In genomic region chr7:105808703-105809590, GRCh38 we compare ENCODE assay signal across 1 cellular context.
A peak's percentile ranks its signal among the peaks of the same experiment; 100 is the strongest.
TF ChIP-seq lines count a peak whose summit lies in the region.

No MANE protein-coding gene starts in this region.

TF ChIP-seq in GM12878, 131 proteins besides CTCF, POLR2A, EP300 and RAD21 (continued from another document and continues in another):
- TF ChIP-seq RELB (IDR thresholded peaks at IDR 0.05; ENCODE audit: low read depth) (peak; percentile 100), ATF3 (IDR thresholded peaks at IDR 0.05; ENCODE audit: borderline replicate concordance, extremely low read depth, low read depth, low read length) (no peak), ZNF384 (IDR thresholded peaks at IDR 0.05; ENCODE audit: borderline replicate concordance, low read depth, low read length) (peak; percentile 44; the same call in 1 of the 2 replicates), NR2F1 (conservative IDR thresholded peaks at IDR 0.05) (peak; percentile 88), BCLAF1 (IDR thresholded peaks at IDR 0.05) (no peak), GATAD2B (conservative IDR thresholded peaks at IDR 0.05; ENCODE audit: low read depth) (peak; percentile 86), ZBTB33 (IDR thresholded peaks at IDR 0.05) (no peak), SKIL (IDR thresholded peaks at IDR 0.05; ENCODE audit: low read depth, poor library complexity, severe bottlenecking) (peak; percentile 95), CREM (IDR thresholded peaks at IDR 0.05; ENCODE audit: low read depth) (peak; percentile 96), ZBTB40 (IDR thresholded peaks at IDR 0.05; ENCODE audit: borderline replicate concordance) (no peak; the same call in 1 of the 2 replicates), NKRF (conservative IDR thresholded peaks at IDR 0.05) (peak; percentile 44; the same call in 1 of the 2 replicates), IRF3 (IDR thresholded peaks at IDR 0.05) (no peak), CEBPZ (IDR thresholded peaks at IDR 0.05; ENCODE audit: low read depth, low read length) (no peak), CUX1 (IDR thresholded peaks at IDR 0.05; ENCODE audit: insufficient replicate concordance, low read depth, low read length) (peak; percentile 86), MTA2 (IDR thresholded peaks at IDR 0.05; ENCODE audit: low read depth) (peak; percentile 98), TARDBP (IDR thresholded peaks at IDR 0.05; ENCODE audit: borderline replicate concordance) (no peak; the same call in 1 of the 2 replicates), ASH2L (IDR thresholded peaks at IDR 0.05; ENCODE audit: borderline replicate concordance, low read depth) (0 out of 2 replicates have a peak, but pooled peaks have one; percentile 22), HCFC1 (IDR thresholded peaks at IDR 0.05; ENCODE audit: low read length) (no peak), JUNB (IDR thresholded peaks at IDR 0.05) (peak; percentile 99), RBBP5 (conservative IDR thresholded peaks at IDR 0.05) (no peak), NRF1 (conservative IDR thresholded peaks at IDR 0.05; ENCODE audit: low read depth, low read length) (no peak), NR2C2 (IDR thresholded peaks at IDR 0.05; ENCODE audit: borderline replicate concordance, control insufficient read depth, insufficient read length, low read depth) (no peak), TCF7 (IDR thresholded peaks at IDR 0.05; ENCODE audit: borderline replicate concordance) (peak; percentile 85), TCF12 (IDR thresholded peaks at IDR 0.05; ENCODE audit: low read depth, low read length) (peak; percentile 89)
